In the genomic region with DNA sequence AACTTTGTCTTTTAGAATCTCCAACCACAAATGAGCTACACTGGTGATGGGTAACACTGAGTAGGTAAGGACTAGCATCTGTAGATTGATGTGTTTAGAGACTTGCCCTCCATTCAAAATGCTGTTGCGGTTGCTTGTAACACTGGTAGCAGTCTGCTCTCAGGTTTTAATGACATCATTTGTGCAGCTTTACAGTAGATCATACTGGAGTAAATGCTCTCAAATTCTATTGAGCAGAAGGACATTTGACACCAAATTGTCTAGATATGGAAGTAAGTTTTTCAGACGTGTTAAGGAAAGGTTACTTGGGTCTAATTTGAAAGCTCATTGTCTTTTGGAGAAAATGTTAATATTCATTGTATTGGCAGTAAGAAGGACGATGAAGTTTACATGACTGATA, we compare ENCODE assay signal across 19 cellular contexts.
"Had no signal": no experiment of that assay in that cellular context is flagged by ENCODE, and none has a peak within 500 bp of the region (broad histone marks: within the 10 kb centered on the region; RNA-seq: fewer than 3 reads in every experiment).

No MANE protein-coding gene starts in this region.

- FAIRE-seq: frontal cortex had no signal

- H3K4me3 ChIP-seq: coronary artery, sigmoid colon, spleen, thyroid gland had no signal

- H3K9me3 ChIP-seq: sigmoid colon, spleen, thyroid gland had no signal

- H3K27ac ChIP-seq: brain microvascular endothelial cell, coronary artery, sigmoid colon, spleen, thyroid gland had no signal

- H3K27me3 Mint-ChIP-seq: activated CD4-positive, alpha-beta memory T cell treated with anti-CD3 and anti-CD28 coated beads, Interleukin-2, amount 10 ng/mL, durations not matched to agents 7 days and 5 days; activated CD8-positive, alpha-beta memory T cell treated with anti-CD3 and anti-CD28 coated beads, Interleukin-2, amount 10 ng/mL, durations not matched to agents 7 days and 5 days; activated naive CD8-positive, alpha-beta T cell treated with anti-CD3 and anti-CD28 coated beads, Interleukin-2, amount 10 ng/mL, durations not matched to agents 7 days and 5 days; central memory CD8-positive, alpha-beta T cell; naive thymus-derived CD4-positive, alpha-beta T cell; stimulated activated memory B cell treated with anti-CD40 and anti-IgM and Interleukin-4, amounts not matched to agents 10 μg/mL and 1 μg/mL and 100 μg/mL, for 72 hours had no signal

- H3K9me3 Mint-ChIP-seq: activated CD4-positive, alpha-beta memory T cell treated with anti-CD3 and anti-CD28 coated beads, Interleukin-2, amount 10 ng/mL, durations not matched to agents 7 days and 5 days; activated naive CD8-positive, alpha-beta T cell treated with anti-CD3 and anti-CD28 coated beads, Interleukin-2, amount 10 ng/mL, durations not matched to agents 7 days and 5 days; central memory CD8-positive, alpha-beta T cell; immature natural killer cell; stimulated activated memory B cell treated with anti-CD40 and anti-IgM and Interleukin-4, amounts not matched to agents 10 μg/mL and 1 μg/mL and 100 μg/mL, for 72 hours; WTC11 had no signal

- H3K36me3 ChIP-seq: thyroid gland had no signal

- H3K4me3 Mint-ChIP-seq: activated CD4-positive, alpha-beta memory T cell treated with anti-CD3 and anti-CD28 coated beads, Interleukin-2, amount 10 ng/mL, durations not matched to agents 7 days and 5 days; activated CD8-positive, alpha-beta memory T cell treated with anti-CD3 and anti-CD28 coated beads, Interleukin-2, amount 10 ng/mL, durations not matched to agents 7 days and 5 days; activated naive CD8-positive, alpha-beta T cell treated with anti-CD3 and anti-CD28 coated beads, Interleukin-2, amount 10 ng/mL, durations not matched to agents 7 days and 5 days; central memory CD8-positive, alpha-beta T cell; immature natural killer cell; naive thymus-derived CD4-positive, alpha-beta T cell; stimulated activated memory B cell treated with anti-CD40 and anti-IgM and Interleukin-4, amounts not matched to agents 10 μg/mL and 1 μg/mL and 100 μg/mL, for 72 hours; WTC11 had no signal

- H3K27ac Mint-ChIP-seq: activated CD4-positive, alpha-beta memory T cell treated with anti-CD3 and anti-CD28 coated beads, Interleukin-2, amount 10 ng/mL, durations not matched to agents 7 days and 5 days; activated CD8-positive, alpha-beta memory T cell treated with anti-CD3 and anti-CD28 coated beads, Interleukin-2, amount 10 ng/mL, durations not matched to agents 7 days and 5 days; activated naive CD8-positive, alpha-beta T cell treated with anti-CD3 and anti-CD28 coated beads, Interleukin-2, amount 10 ng/mL, durations not matched to agents 7 days and 5 days; immature natural killer cell; naive thymus-derived CD4-positive, alpha-beta T cell; stimulated activated memory B cell treated with anti-CD40 and anti-IgM and Interleukin-4, amounts not matched to agents 10 μg/mL and 1 μg/mL and 100 μg/mL, for 72 hours; WTC11 had no signal

- H3K4me1 Mint-ChIP-seq: activated CD4-positive, alpha-beta memory T cell treated with anti-CD3 and anti-CD28 coated beads, Interleukin-2, amount 10 ng/mL, durations not matched to agents 7 days and 5 days; activated CD8-positive, alpha-beta memory T cell treated with anti-CD3 and anti-CD28 coated beads, Interleukin-2, amount 10 ng/mL, durations not matched to agents 7 days and 5 days; activated naive CD8-positive, alpha-beta T cell treated with anti-CD3 and anti-CD28 coated beads, Interleukin-2, amount 10 ng/mL, durations not matched to agents 7 days and 5 days; central memory CD8-positive, alpha-beta T cell; immature natural killer cell; naive thymus-derived CD4-positive, alpha-beta T cell; stimulated activated memory B cell treated with anti-CD40 and anti-IgM and Interleukin-4, amounts not matched to agents 10 μg/mL and 1 μg/mL and 100 μg/mL, for 72 hours; WTC11 had no signal

- H3K4me1 ChIP-seq: sigmoid colon, spleen had no signal

- DNase-seq: activated CD4-positive, alpha-beta memory T cell treated with anti-CD3 and anti-CD28 coated beads, Interleukin-2, amount 10 ng/mL, durations not matched to agents 7 days and 5 days; activated CD4-positive, alpha-beta T cell treated with anti-CD3 and anti-CD28 coated beads for 4 hours; activated CD8-positive, alpha-beta memory T cell treated with anti-CD3 and anti-CD28 coated beads, Interleukin-2, amount 10 ng/mL, durations not matched to agents 7 days and 5 days; activated naive CD4-positive, alpha-beta T cell; activated naive CD8-positive, alpha-beta T cell treated with anti-CD3 and anti-CD28 coated beads, Interleukin-2, amount 10 ng/mL, durations not matched to agents 7 days and 5 days; anterior cingulate cortex; brain microvascular endothelial cell; immature natural killer cell; mesendoderm; naive thymus-derived CD4-positive, alpha-beta T cell; sigmoid colon; spleen; stimulated activated CD4-positive, alpha-beta T cell treated with anti-CD3 and anti-CD28 coated beads, Interleukin-4, amount 100 ng/mL, for 4 hours; thyroid gland had no signal

- ATAC-seq: activated CD8-positive, alpha-beta memory T cell treated with anti-CD3 and anti-CD28 coated beads, Interleukin-2, amount 10 ng/mL, durations not matched to agents 7 days and 5 days; naive thymus-derived CD4-positive, alpha-beta T cell; stimulated activated memory B cell treated with anti-CD40 and anti-IgM and Interleukin-4, amounts not matched to agents 10 μg/mL and 1 μg/mL and 100 μg/mL, for 72 hours; WTC11 had no signal

- H3K27me3 ChIP-seq: brain microvascular endothelial cell, sigmoid colon, spleen, thyroid gland had no signal
